ENCODE assay signal across 12 cellular contexts in genomic region chr1:206049293-206049692, GRCh38. TPM values are rescaled to one million over a fixed set of nuclear protein-coding genes. Genes with fewer than 3 reads are reported as not detected.
DNase-seq lines count a peak whose midpoint lies in the region; ATAC-seq, FAIRE-seq and TF ChIP-seq lines count a peak whose summit lies in the region.
"Had no signal": no experiment of that assay in that cellular context is flagged by ENCODE, and none has a peak within 500 bp of the region (broad histone marks: within the 10 kb centered on the region; RNA-seq: fewer than 3 reads in every experiment).

No MANE protein-coding gene starts in this region.

- CTCF ChIA-PET in naive thymus-derived CD4-positive, alpha-beta T cell (lab: Charles Lee) = no interaction called here

- H3K79me2 ChIP-seq in GM23338 (replicated peaks; ENCODE audit: insufficient read depth) = no peaks in the 10 kb centered on the region

- ATAC-seq in GM19043 (IDR thresholded peaks at IDR 0.05; ENCODE audit: low read depth, unreplicated experiment) = peak; percentile 44
- ATAC-seq in HG02798 (IDR thresholded peaks at IDR 0.05; ENCODE audit: poor library complexity, unreplicated experiment) = peak; percentile 40
- peak; percentile 36 for ATAC-seq in HG03571 (IDR thresholded peaks at IDR 0.05; ENCODE audit: unreplicated experiment)
- ATAC-seq in GM23338 = no peak
- no peak for ATAC-seq in naive thymus-derived CD4-positive, alpha-beta T cell

- H3K36me3 ChIP-seq in GM23338 (ENCODE audit: insufficient read depth) (no peaks in the 10 kb centered on the region), colonic mucosa (no peaks in the 10 kb centered on the region)
- no peaks in the 10 kb centered on the region for H3K36me3 ChIP-seq in naive thymus-derived CD4-positive, alpha-beta T cell (ENCODE audit: control insufficient read depth in 2 of 3, insufficient read depth in 3 of 3, low read length in 3 of 3)

- no peak overlapping the region for H3K4me3 Mint-ChIP-seq in GM23338
- no peak overlapping the region for H3K4me3 Mint-ChIP-seq in naive thymus-derived CD4-positive, alpha-beta T cell
- H3K4me3 Mint-ChIP-seq: CD4-positive, CD25-positive, alpha-beta regulatory T cell had no signal

- peaks cover 3% of the 10 kb centered on the region; the same call in 2 of the 3 replicates for H3K9me3 Mint-ChIP-seq in GM23338
- no peaks in the 10 kb centered on the region for H3K9me3 Mint-ChIP-seq in naive thymus-derived CD4-positive, alpha-beta T cell
- H3K9me3 Mint-ChIP-seq: CD4-positive, CD25-positive, alpha-beta regulatory T cell had no signal

- H3K9ac ChIP-seq in colonic mucosa (ENCODE audit: low read depth in 2 of 2, low read length in 2 of 2) = no peak overlapping the region

- H3K9me3 ChIP-seq in colonic mucosa = no peaks in the 10 kb centered on the region
- no peaks in the 10 kb centered on the region for H3K9me3 ChIP-seq in naive thymus-derived CD4-positive, alpha-beta T cell (ENCODE audit: control insufficient read depth in 2 of 3, low read length in 3 of 3)

- no peaks in the 10 kb centered on the region for H3K9me2 ChIP-seq in GM23338 (ENCODE audit: insufficient read depth)

- FAIRE-seq in GM12891 (lab: Jason Lieb, UNC) = peak; percentile 51

- H3K4me1 ChIP-seq in GM23338 (ENCODE audit: insufficient read depth) (peaks cover 11% of the 10 kb centered on the region), colonic mucosa (no peaks in the 10 kb centered on the region)
- peaks cover 0 to 7% of the 10 kb centered on the region in 2 donors for H3K4me1 ChIP-seq in naive thymus-derived CD4-positive, alpha-beta T cell (ENCODE audit: control insufficient read depth in 2 of 2, insufficient read depth in 2 of 2, low read length in 2 of 2)

- no peak overlapping the region for H3K4me3 ChIP-seq in GM23338
- H3K4me3 ChIP-seq in colonic mucosa = no peak overlapping the region
- H3K4me3 ChIP-seq in naive thymus-derived CD4-positive, alpha-beta T cell (ENCODE audit: low read length) = no peak overlapping the region

- H3K27me3 ChIP-seq in GM23338 (ENCODE audit: insufficient read depth) = no peaks in the 10 kb centered on the region
- H3K27me3 ChIP-seq in colonic mucosa = no peaks in the 10 kb centered on the region
- H3K27me3 ChIP-seq in naive thymus-derived CD4-positive, alpha-beta T cell (ENCODE audit: control insufficient read depth in 2 of 2, insufficient read depth in 2 of 2, low read length in 2 of 2) = no peaks in the 10 kb centered on the region

- H2AFZ ChIP-seq in GM23338 = no peak overlapping the region

- H3F3A ChIP-seq in GM23338 (replicated peaks; ENCODE audit: low read depth) = no peaks in the 10 kb centered on the region

- H3K27ac Mint-ChIP-seq in GM23338 = no peak overlapping the region
- H3K27ac Mint-ChIP-seq in naive thymus-derived CD4-positive, alpha-beta T cell = no peak overlapping the region

- intact Hi-C loops in colonic mucosa (cut with DNase I) = no loop called here
- intact Hi-C loops in naive thymus-derived CD4-positive, alpha-beta T cell (cut with micrococcal nuclease) = no loop called here

- H3K36me3 Mint-ChIP-seq in GM23338 (ENCODE audit: low read depth) = peaks cover 2% of the 10 kb centered on the region; the same call in 1 of the 3 replicates
- peaks cover 0 to 2% (median 0%) of the 10 kb centered on the region in 5 donors for H3K36me3 Mint-ChIP-seq in naive thymus-derived CD4-positive, alpha-beta T cell
- H3K36me3 Mint-ChIP-seq: CD4-positive, CD25-positive, alpha-beta regulatory T cell had no signal

- H3K27me3 Mint-ChIP-seq in GM23338 (ENCODE audit: insufficient read depth, low read depth, poor library complexity) = peaks cover 5% of the 10 kb centered on the region
- H3K27me3 Mint-ChIP-seq in naive thymus-derived CD4-positive, alpha-beta T cell = peaks cover 0 to 14% (median 0%) of the 10 kb centered on the region in 5 donors
- H3K27me3 Mint-ChIP-seq: CD4-positive, CD25-positive, alpha-beta regulatory T cell had no signal

- no peak for TF ChIP-seq POLR2A in GM12891 (IDR thresholded peaks at IDR 0.05; ENCODE audit: low read depth, low read length)

- H3K27ac ChIP-seq in GM23338 (ENCODE audit: low read depth) (no peak overlapping the region), colonic mucosa (no peak overlapping the region)
- no peak overlapping the region for H3K27ac ChIP-seq in naive thymus-derived CD4-positive, alpha-beta T cell (ENCODE audit: low read depth, low read length)

- DNase-seq in GM12891 (ENCODE audit: insufficient read length, low spot score) (no peak), GM23338 (ENCODE audit: low spot score) (no peak), colonic mucosa (no peak), putamen (ENCODE audit: low spot score) (no peak)
- no peak for DNase-seq in naive thymus-derived CD4-positive, alpha-beta T cell
- DNase-seq: activated CD4-positive, alpha-beta T cell treated with anti-CD3 and anti-CD28 coated beads for 1 hour; CD4-positive, CD25-positive, alpha-beta regulatory T cell; effector CD8-positive, alpha-beta T cell; NCI-H2029 treated with DMSO at 0.1 percent for 48 hours had no signal

- no peak for TF ChIP-seq CTCF in GM23338 (conservative IDR thresholded peaks at IDR 0.05; ENCODE audit: low read depth in 2 of 2)
- TF ChIP-seq CTCF in colonic mucosa (IDR thresholded peaks at IDR 0.05) = no peak

- H3K4me2 ChIP-seq in GM23338 = no peak overlapping the region

- peaks cover 7% of the 10 kb centered on the region for H3K4me1 Mint-ChIP-seq in GM23338
- H3K4me1 Mint-ChIP-seq in naive thymus-derived CD4-positive, alpha-beta T cell = peaks cover 7 to 37% (median 18%) of the 10 kb centered on the region in 7 donors

- no peaks in the 10 kb centered on the region for H4K20me1 ChIP-seq in GM23338 (replicated peaks; ENCODE audit: insufficient read depth)

- POLR2A ChIA-PET in naive thymus-derived CD4-positive, alpha-beta T cell (lab: Charles Lee) = interaction anchor here (0.5 kb wide), 1 partner anchor 874 kb away, joined by 3 read pairs; no protein-coding TSS in a partner anchor

TF ChIP-seq in GM12891, 5 proteins besides CTCF, POLR2A, EP300 and RAD21:
- TF ChIP-seq PAX5 (IDR thresholded peaks at IDR 0.05; ENCODE audit: insufficient read depth, low read length, severe bottlenecking) (no peak), SPI1 (IDR thresholded peaks at IDR 0.05; ENCODE audit: low read depth, low read length) (no peak), POLR2AphosphoS5 (IDR thresholded peaks at IDR 0.05; ENCODE audit: low read depth, low read length) (no peak), TAF1 (IDR thresholded peaks at IDR 0.05; ENCODE audit: low read depth, low read length) (no peak), POU2F2 (IDR thresholded peaks at IDR 0.05; ENCODE audit: low read depth, low read length) (no peak)

TF ChIP-seq in GM23338, 12 proteins besides CTCF, POLR2A, EP300 and RAD21 (continues in another document):
- TF ChIP-seq ZNF331 (CRISPR knock-in tag; IDR thresholded peaks at IDR 0.05; ENCODE audit: low read depth) (no peak), POLR2AphosphoS5 (IDR thresholded peaks at IDR 0.05; ENCODE audit: low read depth) (no peak), EZH2phosphoT487 (IDR thresholded peaks at IDR 0.05; ENCODE audit: unreplicated experiment) (no peak), ZNF114 (CRISPR knock-in tag; IDR thresholded peaks at IDR 0.05) (no peak), JUNB (IDR thresholded peaks at IDR 0.05; ENCODE audit: unreplicated experiment) (no peak), CREB1 (CRISPR knock-in tag; IDR thresholded peaks at IDR 0.05; ENCODE audit: low read depth) (no peak), NANOG (IDR thresholded peaks at IDR 0.05; ENCODE audit: borderline replicate concordance) (no peak)
- TF ChIP-seq, protein P1, sequence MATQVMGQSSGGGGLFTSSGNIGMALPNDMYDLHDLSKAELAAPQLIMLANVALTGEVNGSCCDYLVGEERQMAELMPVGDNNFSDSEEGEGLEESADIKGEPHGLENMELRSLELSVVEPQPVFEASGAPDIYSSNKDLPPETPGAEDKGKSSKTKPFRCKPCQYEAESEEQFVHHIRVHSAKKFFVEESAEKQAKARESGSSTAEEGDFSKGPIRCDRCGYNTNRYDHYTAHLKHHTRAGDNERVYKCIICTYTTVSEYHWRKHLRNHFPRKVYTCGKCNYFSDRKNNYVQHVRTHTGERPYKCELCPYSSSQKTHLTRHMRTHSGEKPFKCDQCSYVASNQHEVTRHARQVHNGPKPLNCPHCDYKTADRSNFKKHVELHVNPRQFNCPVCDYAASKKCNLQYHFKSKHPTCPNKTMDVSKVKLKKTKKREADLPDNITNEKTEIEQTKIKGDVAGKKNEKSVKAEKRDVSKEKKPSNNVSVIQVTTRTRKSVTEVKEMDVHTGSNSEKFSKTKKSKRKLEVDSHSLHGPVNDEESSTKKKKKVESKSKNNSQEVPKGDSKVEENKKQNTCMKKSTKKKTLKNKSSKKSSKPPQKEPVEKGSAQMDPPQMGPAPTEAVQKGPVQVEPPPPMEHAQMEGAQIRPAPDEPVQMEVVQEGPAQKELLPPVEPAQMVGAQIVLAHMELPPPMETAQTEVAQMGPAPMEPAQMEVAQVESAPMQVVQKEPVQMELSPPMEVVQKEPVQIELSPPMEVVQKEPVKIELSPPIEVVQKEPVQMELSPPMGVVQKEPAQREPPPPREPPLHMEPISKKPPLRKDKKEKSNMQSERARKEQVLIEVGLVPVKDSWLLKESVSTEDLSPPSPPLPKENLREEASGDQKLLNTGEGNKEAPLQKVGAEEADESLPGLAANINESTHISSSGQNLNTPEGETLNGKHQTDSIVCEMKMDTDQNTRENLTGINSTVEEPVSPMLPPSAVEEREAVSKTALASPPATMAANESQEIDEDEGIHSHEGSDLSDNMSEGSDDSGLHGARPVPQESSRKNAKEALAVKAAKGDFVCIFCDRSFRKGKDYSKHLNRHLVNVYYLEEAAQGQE (IDR thresholded peaks at IDR 0.05; ENCODE audit: unreplicated experiment) = no peak

RNA-seq across cellular contexts. Expression of gene RHEX, which starts 3.7 kb away (rescaled TPM):
- polyA plus RNA-seq in GM12891 (2012; ENCODE audit: low read depth, missing spikeins) = 0.24 TPM
- not detected in 2 replicates for total RNA-seq in GM23338 (2014; rRNA removed; shearing (Covaris generic))
- not detected in 2 replicates for polyA plus RNA-seq in GM23338 (2016; fragmentation: Nextera tagmentation; extraction: Ambion mirVana)
- total RNA-seq in colonic mucosa = 1 to 10 TPM; 1.1 to 1.4 TPM
- 1 to 10 TPM in 2 of 5 experiments, under 1 TPM in 2, not detected in 1; 0.22 to 2.8 (median 0.72) TPM for total RNA-seq in naive thymus-derived CD4-positive, alpha-beta T cell
- not detected for polyA plus RNA-seq in naive thymus-derived CD4-positive, alpha-beta T cell
- total RNA-seq: CD4-positive, CD25-positive, alpha-beta regulatory T cell had no signal
- polyA plus RNA-seq: CD4-positive, CD25-positive, alpha-beta regulatory T cell had no signal

RNA-seq across cellular contexts. Expression of gene CTSE, which starts 25.6 kb away (rescaled TPM):
- polyA plus RNA-seq in GM12891 (2012; ENCODE audit: low read depth, missing spikeins) = not detected
- not detected in 2 replicates for total RNA-seq in GM23338 (2014; rRNA removed; shearing (Covaris generic))
- not detected in 2 replicates for polyA plus RNA-seq in GM23338 (2016; fragmentation: Nextera tagmentation; extraction: Ambion mirVana)
- total RNA-seq in colonic mucosa = 10 to 100 TPM; 10.1 to 10.8 TPM
- total RNA-seq in naive thymus-derived CD4-positive, alpha-beta T cell = not detected
- polyA plus RNA-seq in naive thymus-derived CD4-positive, alpha-beta T cell = not detected
- total RNA-seq: CD4-positive, CD25-positive, alpha-beta regulatory T cell had no signal
- polyA plus RNA-seq: CD4-positive, CD25-positive, alpha-beta regulatory T cell had no signal

RNA-seq across cellular contexts. Expression of gene RAB7B, which starts 46.1 kb away (rescaled TPM):
- polyA plus RNA-seq in GM12891 (2012; ENCODE audit: low read depth, missing spikeins) = not detected
- not detected in 2 replicates for total RNA-seq in GM23338 (2014; rRNA removed; shearing (Covaris generic))
- not detected in 2 replicates for polyA plus RNA-seq in GM23338 (2016; fragmentation: Nextera tagmentation; extraction: Ambion mirVana)
- 1 to 10 TPM in 1 of 2 donors, under 1 TPM in 1; 0.57 to 1.2 TPM for total RNA-seq in colonic mucosa
- under 1 TPM in 3 of 5 experiments, not detected in 2; 0.24 to 0.76 (median 0.35) TPM for total RNA-seq in naive thymus-derived CD4-positive, alpha-beta T cell
- not detected for polyA plus RNA-seq in naive thymus-derived CD4-positive, alpha-beta T cell
- total RNA-seq: CD4-positive, CD25-positive, alpha-beta regulatory T cell had no signal
- polyA plus RNA-seq: CD4-positive, CD25-positive, alpha-beta regulatory T cell had no signal

Comparison
In these comparisons a context has a peak if more than half of its experiments do, and no peak if none do; other contexts are left out.
1. ATAC-seq: peak in GM19043 (single experiment), HG02798 (single experiment) and HG03571 (single experiment); none in GM23338 (single experiment) and naive thymus-derived CD4-positive, alpha-beta T cell (single experiment).
2. RNA of gene CTSE, which starts 25.6 kb away (total RNA-seq): 10.1 to 10.8 TPM in colonic mucosa; not detected in GM23338 and not detected in naive thymus-derived CD4-positive, alpha-beta T cell; every median in the first group is over 10 times any median in the second.